9 cellular contexts compared by ENCODE assay signal in genomic region chr17:80774643-80775281, GRCh38.
DNase-seq lines count a peak whose midpoint lies in the region; FAIRE-seq and TF ChIP-seq lines count a peak whose summit lies in the region.
"Had no signal": no experiment of that assay in that cellular context is flagged by ENCODE, and none has a peak within 500 bp of the region (broad histone marks: within the 10 kb centered on the region; RNA-seq: fewer than 3 reads in every experiment).

No MANE protein-coding gene starts in this region.

- H3K4me2 ChIP-seq in GM23248 (ENCODE audit: unreplicated experiment): no peak overlapping the region

- H3K9ac ChIP-seq in colonic mucosa (ENCODE audit: low read depth in 2 of 2, low read length in 2 of 2) (no peak overlapping the region), GM23248 (no peak overlapping the region)

- H3F3A ChIP-seq in GM23248 (ENCODE audit: insufficient read depth): no peaks in the 10 kb centered on the region

- H3K4me3 ChIP-seq in BE2C (ENCODE audit: low read depth, low read length) (no peak overlapping the region), colonic mucosa (no peak overlapping the region), GM23248 (no peak overlapping the region)

- H3K27ac ChIP-seq in colonic mucosa (no peak overlapping the region), GM23248 (no peak overlapping the region)

- H3K9me3 ChIP-seq in BE2C: no peaks in the 10 kb centered on the region
- H3K9me3 ChIP-seq in colonic mucosa: no peaks in the 10 kb centered on the region
- H3K9me3 ChIP-seq in GM23248 (ENCODE audit: low read depth): no peaks in the 10 kb centered on the region
- H3K9me3 ChIP-seq: Caco-2 had no signal

- peak; percentile 46 for FAIRE-seq in GM12892 (lab: Jason Lieb, UNC)

- DNase-seq in BE2C (peak; percentile 47), GM12892 (ENCODE audit: insufficient read length) (no peak), SHP77 treated with DMSO at 0.1 percent for 48 hours (lab: John Stamatoyannopoulos, UW) (peak; percentile 60), left kidney (ENCODE audit: low read depth, low spot score) (peak; percentile 76), amygdala (lab: John Stamatoyannopoulos, UW) (no peak), colonic mucosa (no peak), GM23248 (no peak), CD1c-positive myeloid dendritic cell (ENCODE audit: extremely low spot score) (no peak)
- DNase-seq: Caco-2 had no signal

- H3K27me3 ChIP-seq in BE2C (no peaks in the 10 kb centered on the region), colonic mucosa (no peaks in the 10 kb centered on the region), GM23248 (replicated peaks; ENCODE audit: insufficient read depth) (no peaks in the 10 kb centered on the region)

- H3K79me2 ChIP-seq in GM23248 (ENCODE audit: insufficient read depth): no peaks in the 10 kb centered on the region

- no peak overlapping the region for H2AFZ ChIP-seq in GM23248

- H4K20me1 ChIP-seq in GM23248 (ENCODE audit: insufficient read depth): no peaks in the 10 kb centered on the region

- H3K9me2 ChIP-seq in GM23248 (ENCODE audit: insufficient read depth): no peaks in the 10 kb centered on the region

- no peak for TF ChIP-seq POLR2A in GM12892 (IDR thresholded peaks at IDR 0.05; ENCODE audit: low read depth, low read length)

- H3K36me3 ChIP-seq in BE2C (no peaks in the 10 kb centered on the region), colonic mucosa (no peaks in the 10 kb centered on the region), GM23248 (ENCODE audit: low read depth) (no peaks in the 10 kb centered on the region)

- H3K4me1 ChIP-seq in BE2C: peaks cover 36% of the 10 kb centered on the region
- H3K4me1 ChIP-seq in colonic mucosa: no peaks in the 10 kb centered on the region
- peaks cover 12% of the 10 kb centered on the region for H3K4me1 ChIP-seq in GM23248 (ENCODE audit: insufficient read depth)
- H3K4me1 ChIP-seq: Caco-2 had no signal

- 94 to 95% methylated on average over 21 of the region's 21 CpGs for WGBS in GM23248 (ENCODE audit: low coverage in 1 of 2, low lambda C conversion rate in 2 of 2, missing lambda C conversion rate in 2 of 2), 2 experiments

- in situ Hi-C loops in GM23248 (cut with MboI): no loop called here

- TF ChIP-seq CTCF in BE2C (IDR thresholded peaks at IDR 0.05; ENCODE audit: low read depth, low read length): no peak
- no peak for TF ChIP-seq CTCF in colonic mucosa (IDR thresholded peaks at IDR 0.05)

- intact Hi-C loops in colonic mucosa (cut with DNase I): no loop called here

Comparison
In these comparisons a context has a peak if more than half of its experiments do, and no peak if none do; other contexts are left out.
1. DNase-seq: peak in BE2C (single experiment), SHP77 treated with DMSO at 0.1 percent for 48 hours (single experiment) and left kidney (single experiment); none in GM12892 (single experiment), amygdala (0 of 56), colonic mucosa (single experiment), GM23248 (single experiment) and CD1c-positive myeloid dendritic cell (single experiment).